Comparison of ENCODE assay signal across 23 cellular contexts in genomic region chr17:76822184-76822778, GRCh38. TPM values are rescaled to one million over a fixed set of nuclear protein-coding genes. Genes with fewer than 3 reads are reported as not detected.
DNase-seq lines count a peak whose midpoint lies in the region; ATAC-seq and TF ChIP-seq lines count a peak whose summit lies in the region.
"Had no signal": no experiment of that assay in that cellular context is flagged by ENCODE, and none has a peak within 500 bp of the region (broad histone marks: within the 10 kb centered on the region; RNA-seq: fewer than 3 reads in every experiment).

No MANE protein-coding gene starts in this region.

- no peaks in the 10 kb centered on the region for H3K9me3 ChIP-seq in BE2C
- H3K9me3 ChIP-seq: Caco-2, Peyer's patch, SJCRH30 had no signal

- no peak for TF ChIP-seq CTCF in BE2C (IDR thresholded peaks at IDR 0.05; ENCODE audit: low read depth, low read length)
- no peak for TF ChIP-seq CTCF in nephron progenitor cell (IDR thresholded peaks at IDR 0.05)

- in situ Hi-C loops in G401 (cut with HindIII; ENCODE audit: low sequenced_read_pairs), result no loop called here

- H3K27me3 ChIP-seq in BE2C, result no peaks in the 10 kb centered on the region
- H3K27me3 ChIP-seq: Peyer's patch had no signal

- peaks cover 26% of the 10 kb centered on the region for H3K27me3 Mint-ChIP-seq in nephron progenitor cell (ENCODE audit: low read depth, poor library complexity)

- no peak overlapping the region for H3K4me3 ChIP-seq in BE2C (ENCODE audit: low read depth, low read length)
- H3K4me3 ChIP-seq: GM12878, GM23338, Peyer's patch, SJCRH30 had no signal

- no peak overlapping the region for H3K4me3 Mint-ChIP-seq in nephron progenitor cell
- H3K4me3 Mint-ChIP-seq: CD8-positive, alpha-beta T cell; GM23338; H9; HFFc6; T-helper 17 cell had no signal

- H3K36me3 ChIP-seq in BE2C, result no peaks in the 10 kb centered on the region
- H3K36me3 ChIP-seq: Peyer's patch, SJCRH30 had no signal

- H3K4me1 Mint-ChIP-seq in nephron progenitor cell, result peaks cover 26% of the 10 kb centered on the region

- DNase-seq in BE2C, result peak; percentile 43
- peak; percentile 27 for DNase-seq in G401 (ENCODE audit: low spot score)
- peak; percentile 5 for DNase-seq in RPMI8226
- no peak for DNase-seq in nephron progenitor cell
- DNase-seq in NCI-H524 (lab: John Stamatoyannopoulos, UW), result no peak
- DNase-seq in activated gamma-delta T cell (lab: John Stamatoyannopoulos, UW), result no peak
- DNase-seq: Caco-2; CD8-positive, alpha-beta T cell; GDM1; H9; HFFc6; IMR-90; NCI-H1092 treated with DMSO at 0.1 percent for 48 hours; NCI-H1436; NCI-H187 treated with DMSO at 0.1 percent for 48 hours; NCI-H526; Peyer's patch; SJCRH30; T-helper 17 cell had no signal

- H3K9me3 Mint-ChIP-seq in nephron progenitor cell, result no peaks in the 10 kb centered on the region
- H3K9me3 Mint-ChIP-seq: CD8-positive, alpha-beta T cell; GM23338; H9; HFFc6 had no signal

- peaks cover 15% of the 10 kb centered on the region for H3K4me1 ChIP-seq in BE2C
- H3K4me1 ChIP-seq: Caco-2, Peyer's patch, SJCRH30 had no signal

- peak overlapping the region; percentile 51 for H3K27ac Mint-ChIP-seq in nephron progenitor cell
- H3K27ac Mint-ChIP-seq: CD8-positive, alpha-beta T cell; GM23338; H9; HFFc6; T-helper 17 cell had no signal

- no peak for ATAC-seq in HG03460 (IDR thresholded peaks at IDR 0.05; ENCODE audit: unreplicated experiment)
- ATAC-seq: CD8-positive, alpha-beta T cell; GM12878; GM23338; SK-N-SH treated with all-trans-retinoic acid at 6 μM for 48 hours; T-helper 17 cell had no signal

- H3K36me3 Mint-ChIP-seq in nephron progenitor cell (ENCODE audit: low read depth), result no peaks in the 10 kb centered on the region
- H3K36me3 Mint-ChIP-seq: CD8-positive, alpha-beta T cell had no signal

RNA-seq across cellular contexts. Expression of gene MGAT5B, which starts 45.9 kb away (rescaled TPM):
- 26.1 TPM for polyA plus RNA-seq in BE2C (2012; ENCODE audit: insufficient read depth, insufficient read length, low read depth)
- total RNA-seq in G401 (2014; rRNA removed; shearing (Covaris generic)), result 0.80 and 3.7 TPM in 2 replicates
- polyA plus RNA-seq: GM12878 had no signal

Comparison
In these comparisons a context has a peak if more than half of its experiments do, and no peak if none do; other contexts are left out.
1. DNase-seq: peak in BE2C (single experiment), G401 (single experiment) and RPMI8226 (single experiment); none in nephron progenitor cell (single experiment), NCI-H524 (0 of 2) and activated gamma-delta T cell (single experiment).